In the genomic region with DNA sequence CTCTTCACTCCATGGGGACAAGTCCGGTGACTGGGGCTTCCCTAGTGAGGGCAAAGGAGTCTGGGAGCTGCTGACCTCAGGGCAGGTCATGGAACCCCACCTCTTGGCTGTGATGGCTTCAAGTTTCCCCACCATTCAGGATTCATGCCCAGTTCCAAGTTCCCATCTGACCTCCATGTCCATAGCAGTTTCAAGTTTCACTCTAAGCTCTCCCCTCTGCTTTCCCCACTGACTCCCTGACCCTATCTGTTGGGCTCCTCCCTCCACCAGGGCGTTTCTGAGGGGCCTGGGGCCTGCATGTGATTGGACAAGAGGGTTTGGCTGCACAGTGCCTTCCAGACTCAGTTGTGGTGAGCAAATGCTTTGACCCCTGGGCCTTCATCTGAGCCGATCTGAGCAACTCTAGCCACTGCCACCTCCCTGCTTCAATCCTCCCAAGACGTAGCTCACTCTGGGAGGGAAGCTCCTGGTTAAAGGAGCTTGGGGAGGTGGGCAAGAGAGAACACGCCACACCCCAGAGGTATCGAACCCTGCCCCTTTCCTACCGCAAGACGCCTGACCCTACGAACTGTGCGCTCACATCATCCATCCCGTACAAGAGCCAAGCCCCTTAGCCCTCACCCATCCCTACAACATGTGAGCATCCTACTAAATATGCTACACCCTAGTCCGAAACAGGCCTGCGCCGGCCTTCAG, we compare ENCODE assay signal across 12 cellular contexts. TPM values are rescaled to one million over a fixed set of nuclear protein-coding genes. Genes with fewer than 3 reads are reported as not detected.
DNase-seq lines count a peak whose midpoint lies in the region; ATAC-seq and TF ChIP-seq lines count a peak whose summit lies in the region.
"Had no signal": no experiment of that assay in that cellular context is flagged by ENCODE, and none has a peak within 500 bp of the region (broad histone marks: within the 10 kb centered on the region; RNA-seq: fewer than 3 reads in every experiment).

No MANE protein-coding gene starts in this region.

- H3K4me3 Mint-ChIP-seq in activated CD4-positive, alpha-beta T cell treated with anti-CD3 and anti-CD28 coated beads, Interleukin-2, amount 10 ng/mL, durations not matched to agents 24 days and 14 days: peak overlapping the region; percentile 15
- H3K4me3 Mint-ChIP-seq in activated CD4-positive, alpha-beta T cell treated with anti-CD3 and anti-CD28 coated beads, Interleukin-2, amount 10 ng/mL, durations not matched to agents 7 days and 5 days: no peak overlapping the region
- no peak overlapping the region for H3K4me3 Mint-ChIP-seq in activated CD4-positive, alpha-beta memory T cell treated with anti-CD3 and anti-CD28 coated beads for 36 hours

- peak overlapping the region; percentile 52 for H3K27ac Mint-ChIP-seq in activated CD4-positive, alpha-beta T cell treated with anti-CD3 and anti-CD28 coated beads, Interleukin-2, amount 10 ng/mL, durations not matched to agents 24 days and 14 days
- no peak overlapping the region for H3K27ac Mint-ChIP-seq in activated CD4-positive, alpha-beta T cell treated with anti-CD3 and anti-CD28 coated beads, Interleukin-2, amount 10 ng/mL, durations not matched to agents 7 days and 5 days
- no peak overlapping the region for H3K27ac Mint-ChIP-seq in activated CD4-positive, alpha-beta memory T cell treated with anti-CD3 and anti-CD28 coated beads for 36 hours

- no peaks in the 10 kb centered on the region for H3K9me3 ChIP-seq in esophagus muscularis mucosa
- H3K9me3 ChIP-seq in skeletal muscle tissue (ENCODE audit: control insufficient read depth in 3 of 3, low read length in 3 of 3): no peaks in the 10 kb centered on the region

- CTCF ChIA-PET in activated CD4-positive, alpha-beta T cell treated with anti-CD3 and anti-CD28 coated beads, Interleukin-2, amount 10 ng/mL, durations not matched to agents 7 days and 5 days (lab: Charles Lee): interaction anchor here (0.7 to 3.2 kb wide), 3 partner anchors 9 to 66 kb away, joined by 3 to 15 read pairs (median 3); no protein-coding TSS in a partner anchor
- CTCF ChIA-PET in activated CD4-positive, alpha-beta memory T cell treated with anti-CD3 and anti-CD28 coated beads for 36 hours (lab: Charles Lee): interaction anchor here (1.1 kb wide), 2 partner anchors 36 to 66 kb away, joined by 3 to 4 read pairs; no protein-coding TSS in a partner anchor

- H3K27me3 ChIP-seq in esophagus muscularis mucosa: no peaks in the 10 kb centered on the region
- no peaks in the 10 kb centered on the region for H3K27me3 ChIP-seq in skeletal muscle tissue (ENCODE audit: control insufficient read depth in 3 of 3, insufficient read depth in 3 of 3, low read length in 3 of 3)

- H3K9me3 Mint-ChIP-seq in activated CD4-positive, alpha-beta T cell treated with anti-CD3 and anti-CD28 coated beads, Interleukin-2, amount 10 ng/mL, durations not matched to agents 24 days and 14 days: no peaks in the 10 kb centered on the region
- no peaks in the 10 kb centered on the region for H3K9me3 Mint-ChIP-seq in activated CD4-positive, alpha-beta T cell treated with anti-CD3 and anti-CD28 coated beads, Interleukin-2, amount 10 ng/mL, durations not matched to agents 7 days and 5 days
- no peaks in the 10 kb centered on the region for H3K9me3 Mint-ChIP-seq in activated CD4-positive, alpha-beta memory T cell treated with anti-CD3 and anti-CD28 coated beads for 36 hours

- no peak for TF ChIP-seq EP300 in esophagus muscularis mucosa (IDR thresholded peaks at IDR 0.05)

- no peaks in the 10 kb centered on the region for H3K27me3 Mint-ChIP-seq in activated CD4-positive, alpha-beta T cell treated with anti-CD3 and anti-CD28 coated beads, Interleukin-2, amount 10 ng/mL, durations not matched to agents 24 days and 14 days
- H3K27me3 Mint-ChIP-seq in activated CD4-positive, alpha-beta T cell treated with anti-CD3 and anti-CD28 coated beads, Interleukin-2, amount 10 ng/mL, durations not matched to agents 7 days and 5 days: no peaks in the 10 kb centered on the region
- H3K27me3 Mint-ChIP-seq in activated CD4-positive, alpha-beta memory T cell treated with anti-CD3 and anti-CD28 coated beads for 36 hours: no peaks in the 10 kb centered on the region

- H3K27ac ChIP-seq in esophagus muscularis mucosa (replicated peaks in 1 of 4) (peak overlapping the region in 3 of 4 donors; percentile 3 to 95 (median 13)), skeletal muscle tissue (ENCODE audit: low read depth, low read length) (peak overlapping the region; percentile 68)
- H3K27ac ChIP-seq: PC-9 had no signal

- WGBS in esophagus muscularis mucosa: 75% methylated on average over 14 of the region's 14 CpGs

- POLR2A ChIA-PET in activated CD4-positive, alpha-beta T cell treated with anti-CD3 and anti-CD28 coated beads, Interleukin-2, amount 10 ng/mL, durations not matched to agents 7 days and 5 days (lab: Charles Lee): interaction anchor here (1.2 kb wide), 1 partner anchor 31 kb away, joined by 3 read pairs; a partner anchor contains a TSS
- POLR2A ChIA-PET in activated CD4-positive, alpha-beta memory T cell treated with anti-CD3 and anti-CD28 coated beads for 36 hours (lab: Charles Lee): no interaction called here

- peaks cover 15% of the 10 kb centered on the region for H3K4me1 Mint-ChIP-seq in activated CD4-positive, alpha-beta T cell treated with anti-CD3 and anti-CD28 coated beads, Interleukin-2, amount 10 ng/mL, durations not matched to agents 24 days and 14 days
- H3K4me1 Mint-ChIP-seq in activated CD4-positive, alpha-beta T cell treated with anti-CD3 and anti-CD28 coated beads, Interleukin-2, amount 10 ng/mL, durations not matched to agents 7 days and 5 days: peaks cover 19% of the 10 kb centered on the region
- H3K4me1 Mint-ChIP-seq in activated CD4-positive, alpha-beta memory T cell treated with anti-CD3 and anti-CD28 coated beads for 36 hours (ENCODE audit: low read depth): peaks cover 19% of the 10 kb centered on the region

- ATAC-seq in left colon: no peak

- TF ChIP-seq POLR2A in esophagus muscularis mucosa (IDR thresholded peaks at IDR 0.05; ENCODE audit: low read depth): no peak

- peaks cover 5% of the 10 kb centered on the region for H3K36me3 Mint-ChIP-seq in activated CD4-positive, alpha-beta T cell treated with anti-CD3 and anti-CD28 coated beads, Interleukin-2, amount 10 ng/mL, durations not matched to agents 24 days and 14 days (ENCODE audit: low read depth)
- H3K36me3 Mint-ChIP-seq in activated CD4-positive, alpha-beta T cell treated with anti-CD3 and anti-CD28 coated beads, Interleukin-2, amount 10 ng/mL, durations not matched to agents 7 days and 5 days (ENCODE audit: low read depth): peaks cover 9% of the 10 kb centered on the region
- H3K36me3 Mint-ChIP-seq in activated CD4-positive, alpha-beta memory T cell treated with anti-CD3 and anti-CD28 coated beads for 36 hours: peaks cover 16% of the 10 kb centered on the region

- peak overlapping the region in 2 of 3 donors; percentile 20 to 72 for H3K9ac ChIP-seq in skeletal muscle tissue (ENCODE audit: low read depth in 1 of 3, low read length in 3 of 3)

- H3K4me1 ChIP-seq in esophagus muscularis mucosa: peaks cover 21 to 47% (median 36%) of the 10 kb centered on the region in 4 donors
- H3K4me1 ChIP-seq in skeletal muscle tissue (ENCODE audit: control insufficient read depth in 3 of 3, insufficient read depth in 3 of 3, low read length in 3 of 3): peaks cover 41 to 52% (median 41%) of the 10 kb centered on the region in 3 donors

- H3K4me3 ChIP-seq in esophagus muscularis mucosa (no peak overlapping the region), skeletal muscle tissue (ENCODE audit: low read length in 3 of 3) (peak overlapping the region in 1 of 3 donors; percentile 52)
- H3K4me3 ChIP-seq: coronary artery, PC-9, smooth muscle cell had no signal

- DNase-seq in activated CD4-positive, alpha-beta T cell treated with anti-CD3 and anti-CD28 coated beads, Interleukin-2, amount 10 ng/mL, durations not matched to agents 24 days and 14 days: no peak
- no peak for DNase-seq in activated CD4-positive, alpha-beta T cell treated with anti-CD3 and anti-CD28 coated beads, Interleukin-2, amount 10 ng/mL, durations not matched to agents 7 days and 5 days
- DNase-seq in esophagus muscularis mucosa (ENCODE audit: extremely low spot score) (no peak), left colon (no peak)
- DNase-seq in activated CD4-positive, alpha-beta memory T cell treated with anti-CD3 and anti-CD28 coated beads for 36 hours: no peak
- DNase-seq: DMS79 treated with DMSO at 0.1 percent for 48 hours, midbrain, NCI-H2029 had no signal

- H3K36me3 ChIP-seq in esophagus muscularis mucosa (peaks cover 14 to 47% (median 39%) of the 10 kb centered on the region in 4 donors), skeletal muscle tissue (ENCODE audit: control insufficient read depth in 3 of 3, insufficient read depth in 3 of 3, low read length in 3 of 3) (peaks cover 17 to 34% (median 27%) of the 10 kb centered on the region in 3 donors)

- intact Hi-C loops in activated CD4-positive, alpha-beta T cell treated with anti-CD3 and anti-CD28 coated beads, Interleukin-2, amount 10 ng/mL, durations not matched to agents 24 days and 14 days (cut with micrococcal nuclease): loop anchor here (5.0 kb wide), 1 partner anchor 34 kb away; no protein-coding TSS in a partner anchor
- intact Hi-C loops in esophagus muscularis mucosa (cut with DNase I) (no loop called here), left colon (cut with DNase I, micrococcal nuclease) (no loop called here)
- intact Hi-C loops in activated CD4-positive, alpha-beta memory T cell treated with anti-CD3 and anti-CD28 coated beads for 36 hours (cut with micrococcal nuclease): no loop called here

- no peak for TF ChIP-seq CTCF in esophagus muscularis mucosa (IDR thresholded peaks at IDR 0.05)

RNA-seq across cellular contexts. Expression of a gene that starts 8.3 kb away (rescaled TPM):
- 2.5 and 2.6 TPM in 2 replicates for total RNA-seq in activated CD4-positive, alpha-beta T cell treated with anti-CD3 and anti-CD28 coated beads, Interleukin-2, amount 10 ng/mL, durations not matched to agents 24 days and 14 days
- 1 to 10 TPM; 1.4 TPM for total RNA-seq in activated CD4-positive, alpha-beta T cell treated with anti-CD3 and anti-CD28 coated beads, Interleukin-2, amount 10 ng/mL, durations not matched to agents 7 days and 5 days
- 10 to 100 TPM; 10.4 to 17.1 (median 15.4) TPM for total RNA-seq in esophagus muscularis mucosa
- 5.7 TPM for total RNA-seq in skeletal muscle tissue
- total RNA-seq in activated CD4-positive, alpha-beta memory T cell treated with anti-CD3 and anti-CD28 coated beads for 36 hours: 1 to 10 TPM; 2.9 to 3.1 TPM
- 10 to 100 TPM; 12.3 to 15.2 TPM for total RNA-seq in left colon

RNA-seq across cellular contexts. Expression of a gene that starts 16.6 kb away (rescaled TPM):
- total RNA-seq in activated CD4-positive, alpha-beta T cell treated with anti-CD3 and anti-CD28 coated beads, Interleukin-2, amount 10 ng/mL, durations not matched to agents 24 days and 14 days: 95.4 and 100 TPM in 2 replicates
- 100 to 1,000 TPM in 1 of 2 experiments, 10 to 100 TPM in 1; 81.9 to 101 TPM for total RNA-seq in activated CD4-positive, alpha-beta T cell treated with anti-CD3 and anti-CD28 coated beads, Interleukin-2, amount 10 ng/mL, durations not matched to agents 7 days and 5 days
- total RNA-seq in esophagus muscularis mucosa: 10 to 100 TPM; 61.9 to 86.9 (median 67.0) TPM
- total RNA-seq in skeletal muscle tissue: 50.6 TPM
- total RNA-seq in activated CD4-positive, alpha-beta memory T cell treated with anti-CD3 and anti-CD28 coated beads for 36 hours: 10 to 100 TPM; 70.9 to 72.8 TPM
- 10 to 100 TPM; 82.9 to 99.8 TPM for total RNA-seq in left colon

RNA-seq across cellular contexts. Expression of a gene that starts 16.8 kb away (rescaled TPM):
- 4.0 and 4.2 TPM in 2 replicates for total RNA-seq in activated CD4-positive, alpha-beta T cell treated with anti-CD3 and anti-CD28 coated beads, Interleukin-2, amount 10 ng/mL, durations not matched to agents 24 days and 14 days
- 1 to 10 TPM; 2.2 to 3.0 TPM for total RNA-seq in activated CD4-positive, alpha-beta T cell treated with anti-CD3 and anti-CD28 coated beads, Interleukin-2, amount 10 ng/mL, durations not matched to agents 7 days and 5 days
- total RNA-seq in esophagus muscularis mucosa: 1 to 10 TPM in 2 of 4 donors, under 1 TPM in 2; 0.42 to 2.9 (median 1.4) TPM
- 1.6 TPM for total RNA-seq in skeletal muscle tissue
- 1 to 10 TPM; 3.8 to 4.9 TPM for total RNA-seq in activated CD4-positive, alpha-beta memory T cell treated with anti-CD3 and anti-CD28 coated beads for 36 hours
- total RNA-seq in left colon: 1 to 10 TPM; 5.9 to 7.8 TPM

RNA-seq across cellular contexts. Expression of a gene that starts 30.5 kb away (rescaled TPM):
- 39.5 and 41.0 TPM in 2 replicates for total RNA-seq in activated CD4-positive, alpha-beta T cell treated with anti-CD3 and anti-CD28 coated beads, Interleukin-2, amount 10 ng/mL, durations not matched to agents 24 days and 14 days
- 10 to 100 TPM; 41.1 to 43.4 TPM for total RNA-seq in activated CD4-positive, alpha-beta T cell treated with anti-CD3 and anti-CD28 coated beads, Interleukin-2, amount 10 ng/mL, durations not matched to agents 7 days and 5 days
- total RNA-seq in esophagus muscularis mucosa (10 to 100 TPM; 22.4 to 25.8 (median 23.5) TPM), skeletal muscle tissue (3.7 TPM), left colon (10 to 100 TPM; 38.0 to 42.8 TPM)
- total RNA-seq in activated CD4-positive, alpha-beta memory T cell treated with anti-CD3 and anti-CD28 coated beads for 36 hours: 10 to 100 TPM; 24.1 to 27.9 TPM
